ENCODE assay signal across 8 cellular contexts in the genomic region with DNA sequence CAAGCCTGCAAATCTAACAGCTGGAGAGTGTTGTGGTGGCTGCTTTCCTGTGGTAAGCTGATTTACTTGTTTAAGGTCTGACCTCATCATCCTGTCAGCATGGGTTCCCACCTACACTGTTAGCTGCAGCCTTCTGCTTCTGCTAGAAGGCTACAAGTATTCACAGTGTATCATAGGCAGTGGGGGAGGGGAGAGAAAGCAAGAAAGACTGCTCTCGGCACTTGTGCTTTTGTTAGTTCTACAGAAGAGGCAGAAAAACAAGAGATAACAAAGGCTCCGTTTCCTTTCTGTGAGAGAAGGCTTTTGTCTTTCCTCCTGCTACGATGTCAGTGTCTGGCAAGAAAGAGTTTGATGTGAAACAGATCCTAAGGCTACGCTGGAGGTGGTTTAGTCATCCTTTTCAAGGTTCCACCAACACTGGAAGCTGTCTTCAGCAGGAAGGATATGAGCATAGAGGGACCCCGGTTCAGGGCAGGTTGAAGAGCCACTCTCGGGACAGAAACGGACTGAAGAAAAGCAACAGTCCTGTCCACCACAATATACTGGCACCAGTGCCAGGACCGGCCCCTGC. TPM values are rescaled to one million over a fixed set of nuclear protein-coding genes. Genes with fewer than 3 reads are reported as not detected.
DNase-seq lines count a peak whose midpoint lies in the region; ATAC-seq lines count a peak whose summit lies in the region.

A gene with protein sequence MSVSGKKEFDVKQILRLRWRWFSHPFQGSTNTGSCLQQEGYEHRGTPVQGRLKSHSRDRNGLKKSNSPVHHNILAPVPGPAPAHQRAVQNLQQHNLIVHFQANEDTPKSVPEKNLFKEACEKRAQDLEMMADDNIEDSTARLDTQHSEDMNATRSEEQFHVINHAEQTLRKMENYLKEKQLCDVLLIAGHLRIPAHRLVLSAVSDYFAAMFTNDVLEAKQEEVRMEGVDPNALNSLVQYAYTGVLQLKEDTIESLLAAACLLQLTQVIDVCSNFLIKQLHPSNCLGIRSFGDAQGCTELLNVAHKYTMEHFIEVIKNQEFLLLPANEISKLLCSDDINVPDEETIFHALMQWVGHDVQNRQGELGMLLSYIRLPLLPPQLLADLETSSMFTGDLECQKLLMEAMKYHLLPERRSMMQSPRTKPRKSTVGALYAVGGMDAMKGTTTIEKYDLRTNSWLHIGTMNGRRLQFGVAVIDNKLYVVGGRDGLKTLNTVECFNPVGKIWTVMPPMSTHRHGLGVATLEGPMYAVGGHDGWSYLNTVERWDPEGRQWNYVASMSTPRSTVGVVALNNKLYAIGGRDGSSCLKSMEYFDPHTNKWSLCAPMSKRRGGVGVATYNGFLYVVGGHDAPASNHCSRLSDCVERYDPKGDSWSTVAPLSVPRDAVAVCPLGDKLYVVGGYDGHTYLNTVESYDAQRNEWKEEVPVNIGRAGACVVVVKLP (plus strand): TSS at position 232 of the 571 bp plus-strand sequence. CDS start 92 bp downstream, at position 324.

- H3K27me3 ChIP-seq in ACC112 (ENCODE audit: insufficient read depth, low read length) = no peaks in the 10 kb centered on the region

- H3K27ac ChIP-seq in ACC112 (ENCODE audit: low read depth, low read length) = peak within 1 kb of the TSS; percentile 66

- no peak for ATAC-seq in HG02588 (IDR thresholded peaks at IDR 0.05; ENCODE audit: unreplicated experiment)

- peak within 1 kb of the TSS; percentile 89 for H3K4me3 ChIP-seq in ACC112 (ENCODE audit: low read depth, low read length)

- DNase-seq in NCI-H2081 treated with DMSO at 0.1 percent for 48 hours (lab: John Stamatoyannopoulos, UW) (peak; percentile 10), dermis microvascular lymphatic vessel endothelial cell (ENCODE audit: low read depth in 2 of 2) (peak; percentile 93 to 94), midbrain (lab: John Stamatoyannopoulos, UW) (peak; percentile 58), NAMALWA (ENCODE audit: low spot score) (no peak), ureter (ENCODE audit: low spot score) (no peak), cerebellar nuclear complex (lab: John Stamatoyannopoulos, UW) (no peak)

- H2AFZ ChIP-seq in ACC112 (ENCODE audit: low read length, unreplicated experiment) = peak within 1 kb of the TSS; percentile 79

- peaks cover 28% of the 10 kb centered on the region for H3K79me2 ChIP-seq in ACC112 (ENCODE audit: control insufficient read depth, insufficient read depth, low read length, unreplicated experiment)

- H3K36me3 ChIP-seq in ACC112 (ENCODE audit: insufficient read depth, low read length) = no peaks in the 10 kb centered on the region

- peaks cover 37% of the 10 kb centered on the region for H3K4me1 ChIP-seq in ACC112 (ENCODE audit: control insufficient read depth, insufficient read depth, low read length, unreplicated experiment)

RNA-seq across cellular contexts. Expression of the gene that starts here (rescaled TPM):
- total RNA-seq in dermis microvascular lymphatic vessel endothelial cell (82.5 and 157 TPM in 2 replicates), ureter (0.49 TPM)

Comparison
In these comparisons a context has a peak if more than half of its experiments do, and no peak if none do; other contexts are left out.
1. RNA of the gene that starts here (total RNA-seq): 82.5 to 157 TPM in dermis microvascular lymphatic vessel endothelial cell; 0.49 TPM in ureter (single experiment); every median in the first group is over 10 times any median in the second.
2. DNase-seq: peak in NCI-H2081 treated with DMSO at 0.1 percent for 48 hours (single experiment), dermis microvascular lymphatic vessel endothelial cell (2 of 2) and midbrain (single experiment); none in NAMALWA (single experiment), ureter (single experiment) and cerebellar nuclear complex (0 of 2).